In genomic region chr9:82167296-82167695, GRCh38 we compare ENCODE assay signal across 26 cellular contexts.
"Had no signal": no experiment of that assay in that cellular context is flagged by ENCODE, and none has a peak within 500 bp of the region (broad histone marks: within the 10 kb centered on the region; RNA-seq: fewer than 3 reads in every experiment).

No MANE protein-coding gene starts in this region.

- ATAC-seq: activated CD4-positive, CD25-positive, alpha-beta regulatory T cell treated with anti-CD3 and anti-CD28 coated beads, Interleukin-2, amount 50 U/mL, for 24 hours; activated CD8-positive, alpha-beta T cell treated with anti-CD3 and anti-CD28 coated beads for 36 hours; activated naive CD8-positive, alpha-beta T cell treated with anti-CD3 and anti-CD28 coated beads, Interleukin-2, amount 50 U/mL, for 24 hours; activated T-cell treated with anti-CD3 and anti-CD28 coated beads, Interleukin-2, amount 50 U/mL, for 4 hours had no signal

- H3K27me3 ChIP-seq: adrenal gland, breast epithelium, cardiac muscle cell, colonic mucosa, esophagus squamous epithelium had no signal

- DNase-seq: activated B cell treated with CpG ODN at 0.5 μM for 24 hours; activated CD4-positive, alpha-beta T cell treated with anti-CD3 and anti-CD28 coated beads for 48 hours; activated CD4-positive, alpha-beta T cell treated with anti-CD3 and anti-CD28 coated beads, Interleukin-2, amount 50 U/mL, for 1 hour; activated CD4-positive, alpha-beta T cell treated with anti-CD3 and anti-CD28 coated beads, Interleukin-2, amount 50 U/mL, for 48 hours; activated CD8-positive, alpha-beta memory T cell treated with anti-CD3 and anti-CD28 coated beads for 24 hours; activated CD8-positive, alpha-beta T cell treated with anti-CD3 and anti-CD28 coated beads for 36 hours; activated effector memory CD4-positive, alpha-beta T cell treated with anti-CD3 and anti-CD28 coated beads, Interleukin-2, amount 50 U/mL, for 16 hours; activated naive CD4-positive, alpha-beta T cell treated with anti-CD3 and anti-CD28 coated beads for 36 hours; activated naive CD8-positive, alpha-beta T cell treated with anti-CD3 and anti-CD28 coated beads for 36 hours; activated naive CD8-positive, alpha-beta T cell treated with anti-CD3 and anti-CD28 coated beads, Interleukin-2, amount 50 U/mL, for 24 hours; activated T-cell treated with anti-CD3 and anti-CD28 coated beads, Interleukin-2, amount 50 U/mL, for 4 hours; adrenal gland; amygdala; aorta; central memory CD4-positive, alpha-beta T cell; cerebellar nuclear complex; colonic mucosa; effector CD8-positive, alpha-beta T cell; esophagus squamous epithelium; head of caudate nucleus; T1000; WERI-Rb-1 had no signal

- H3K27ac ChIP-seq: adrenal gland, cardiac muscle cell, colonic mucosa, epithelial cell of prostate, esophagus squamous epithelium, WERI-Rb-1 had no signal

- H3K9me3 ChIP-seq: adrenal gland, breast epithelium, colonic mucosa, esophagus squamous epithelium had no signal

- H3K4me1 ChIP-seq: adrenal gland, breast epithelium, colonic mucosa had no signal

- H3K4me3 ChIP-seq: adrenal gland, breast epithelium, cardiac muscle cell, colonic mucosa, esophagus squamous epithelium had no signal

- H3K36me3 ChIP-seq: adrenal gland, breast epithelium, cardiac muscle cell, colonic mucosa, esophagus squamous epithelium, WERI-Rb-1 had no signal
